Comparison of ENCODE assay signal across 2 cellular contexts in genomic region chr10:4503076-4503475, GRCh38.
TF ChIP-seq lines count a peak whose summit lies in the region.

No MANE protein-coding gene starts in this region.

TF ChIP-seq in GM23338, 12 proteins besides CTCF, POLR2A, EP300 and RAD21 (continued from another document):
- no peak for TF ChIP-seq REST (IDR thresholded peaks at IDR 0.05; ENCODE audit: unreplicated experiment)
- no peak for TF ChIP-seq STAT1 (IDR thresholded peaks at IDR 0.05; ENCODE audit: unreplicated experiment)
- TF ChIP-seq ZNF462 (CRISPR knock-in tag; IDR thresholded peaks at IDR 0.05) = no peak
- TF ChIP-seq EZH2phosphoT487 (IDR thresholded peaks at IDR 0.05; ENCODE audit: unreplicated experiment) = no peak
- no peak for TF ChIP-seq ZNF114 (CRISPR knock-in tag; IDR thresholded peaks at IDR 0.05)
- no peak for TF ChIP-seq JUNB (IDR thresholded peaks at IDR 0.05; ENCODE audit: unreplicated experiment)

TF ChIP-seq in WTC11, 78 proteins besides CTCF, POLR2A, EP300 and RAD21 (continued from another document):
- no peak for TF ChIP-seq HMGXB4 (CRISPR knock-in tag; IDR thresholded peaks at IDR 0.05)
- TF ChIP-seq STAT6 (CRISPR knock-in tag; conservative IDR thresholded peaks at IDR 0.05; ENCODE audit: low read depth) = no peak
- TF ChIP-seq GABPB1 (CRISPR knock-in tag; IDR thresholded peaks at IDR 0.05) = no peak
- no peak for TF ChIP-seq SOX15 (CRISPR knock-in tag; IDR thresholded peaks at IDR 0.05)
- TF ChIP-seq FOXJ3 (CRISPR knock-in tag; IDR thresholded peaks at IDR 0.05; ENCODE audit: borderline replicate concordance) = no peak
- TF ChIP-seq CBFB (CRISPR knock-in tag; IDR thresholded peaks at IDR 0.05; ENCODE audit: low read depth) = no peak
- TF ChIP-seq FOXP1 (CRISPR knock-in tag; IDR thresholded peaks at IDR 0.05; ENCODE audit: borderline replicate concordance) = no peak
- no peak for TF ChIP-seq TP53 (CRISPR knock-in tag; IDR thresholded peaks at IDR 0.05)
- no peak for TF ChIP-seq FOXK1 (CRISPR knock-in tag; IDR thresholded peaks at IDR 0.05)
- TF ChIP-seq ERG (CRISPR knock-in tag; IDR thresholded peaks at IDR 0.05) = no peak
